ENCODE assay signal across 1 cellular context in the genomic region with DNA sequence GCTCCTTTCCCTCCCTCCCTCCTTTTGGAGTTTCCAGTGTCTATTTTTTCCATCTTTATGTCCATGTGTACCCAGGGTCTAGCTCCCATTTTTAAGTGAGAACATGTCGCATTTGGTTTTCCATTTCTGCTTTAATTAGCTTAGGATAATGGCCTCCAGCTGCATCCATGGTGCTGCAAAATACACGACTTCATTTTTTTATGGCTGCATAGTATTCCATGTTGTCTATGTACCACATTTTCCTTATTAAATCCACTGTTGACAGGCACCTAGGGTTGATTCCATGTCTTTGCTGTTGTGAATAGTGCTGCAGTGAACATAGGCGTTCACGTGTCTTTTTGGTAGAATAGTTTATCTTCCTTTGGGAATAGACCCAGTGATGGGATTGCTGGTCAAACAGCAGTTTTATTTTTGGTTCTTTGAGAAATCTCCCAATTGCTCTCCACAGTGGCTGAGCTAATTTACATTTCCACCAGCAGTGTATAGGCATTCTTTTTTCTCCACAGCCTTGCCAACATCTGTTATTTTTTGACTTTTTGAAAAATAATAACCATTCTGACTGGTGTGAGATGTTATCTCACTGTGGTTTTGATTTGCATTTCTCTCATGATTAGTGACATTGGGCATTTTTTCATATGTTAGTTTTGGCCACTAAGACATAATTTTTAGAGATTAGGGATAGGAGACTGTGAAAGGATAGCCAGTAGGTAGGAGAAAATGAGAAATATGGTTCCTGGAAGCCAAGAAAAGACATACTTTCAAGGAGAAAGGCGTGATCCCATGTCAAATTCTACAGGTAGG.
TF ChIP-seq lines count a peak whose summit lies in the region.

No MANE protein-coding gene starts in this region.

TF ChIP-seq in IMR-90, 13 proteins besides CTCF, POLR2A, EP300 and RAD21:
- TF ChIP-seq SMC3 (IDR thresholded peaks at IDR 0.05; ENCODE audit: low read depth, low read length) (no peak), BHLHE40 (IDR thresholded peaks at IDR 0.05; ENCODE audit: low read depth, low read length) (no peak), MAFK (IDR thresholded peaks at IDR 0.05; ENCODE audit: low read depth, low read length) (no peak), MXI1 (IDR thresholded peaks at IDR 0.05; ENCODE audit: borderline replicate concordance, low read depth, low read length) (no peak), FOS (IDR thresholded peaks at IDR 0.05; ENCODE audit: low read depth, low read length) (no peak), CEBPB (IDR thresholded peaks at IDR 0.05; ENCODE audit: low read depth, low read length) (no peak), MAZ (IDR thresholded peaks at IDR 0.05; ENCODE audit: borderline replicate concordance, low read depth, low read length) (no peak), RCOR1 (IDR thresholded peaks at IDR 0.05; ENCODE audit: insufficient replicate concordance, low read length) (no peak), RFX5 (IDR thresholded peaks at IDR 0.05; ENCODE audit: low read depth, low read length) (no peak), CHD1 (IDR thresholded peaks at IDR 0.05; ENCODE audit: low read depth, low read length) (no peak), NFE2L2 (IDR thresholded peaks at IDR 0.05; ENCODE audit: low read depth, low read length) (no peak)
- TF ChIP-seq, protein P1, sequence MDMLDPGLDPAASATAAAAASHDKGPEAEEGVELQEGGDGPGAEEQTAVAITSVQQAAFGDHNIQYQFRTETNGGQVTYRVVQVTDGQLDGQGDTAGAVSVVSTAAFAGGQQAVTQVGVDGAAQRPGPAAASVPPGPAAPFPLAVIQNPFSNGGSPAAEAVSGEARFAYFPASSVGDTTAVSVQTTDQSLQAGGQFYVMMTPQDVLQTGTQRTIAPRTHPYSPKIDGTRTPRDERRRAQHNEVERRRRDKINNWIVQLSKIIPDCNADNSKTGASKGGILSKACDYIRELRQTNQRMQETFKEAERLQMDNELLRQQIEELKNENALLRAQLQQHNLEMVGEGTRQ (IDR thresholded peaks at IDR 0.05; ENCODE audit: low read depth, low read length) = no peak
- TF ChIP-seq, protein P2, sequence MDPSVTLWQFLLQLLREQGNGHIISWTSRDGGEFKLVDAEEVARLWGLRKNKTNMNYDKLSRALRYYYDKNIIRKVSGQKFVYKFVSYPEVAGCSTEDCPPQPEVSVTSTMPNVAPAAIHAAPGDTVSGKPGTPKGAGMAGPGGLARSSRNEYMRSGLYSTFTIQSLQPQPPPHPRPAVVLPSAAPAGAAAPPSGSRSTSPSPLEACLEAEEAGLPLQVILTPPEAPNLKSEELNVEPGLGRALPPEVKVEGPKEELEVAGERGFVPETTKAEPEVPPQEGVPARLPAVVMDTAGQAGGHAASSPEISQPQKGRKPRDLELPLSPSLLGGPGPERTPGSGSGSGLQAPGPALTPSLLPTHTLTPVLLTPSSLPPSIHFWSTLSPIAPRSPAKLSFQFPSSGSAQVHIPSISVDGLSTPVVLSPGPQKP (IDR thresholded peaks at IDR 0.05; ENCODE audit: borderline replicate concordance, low read depth, low read length) = no peak
TF ChIP-seq in IMR-90: peak in this region for 0.
